ENCODE assay signal across 13 cellular contexts in the genomic region with DNA sequence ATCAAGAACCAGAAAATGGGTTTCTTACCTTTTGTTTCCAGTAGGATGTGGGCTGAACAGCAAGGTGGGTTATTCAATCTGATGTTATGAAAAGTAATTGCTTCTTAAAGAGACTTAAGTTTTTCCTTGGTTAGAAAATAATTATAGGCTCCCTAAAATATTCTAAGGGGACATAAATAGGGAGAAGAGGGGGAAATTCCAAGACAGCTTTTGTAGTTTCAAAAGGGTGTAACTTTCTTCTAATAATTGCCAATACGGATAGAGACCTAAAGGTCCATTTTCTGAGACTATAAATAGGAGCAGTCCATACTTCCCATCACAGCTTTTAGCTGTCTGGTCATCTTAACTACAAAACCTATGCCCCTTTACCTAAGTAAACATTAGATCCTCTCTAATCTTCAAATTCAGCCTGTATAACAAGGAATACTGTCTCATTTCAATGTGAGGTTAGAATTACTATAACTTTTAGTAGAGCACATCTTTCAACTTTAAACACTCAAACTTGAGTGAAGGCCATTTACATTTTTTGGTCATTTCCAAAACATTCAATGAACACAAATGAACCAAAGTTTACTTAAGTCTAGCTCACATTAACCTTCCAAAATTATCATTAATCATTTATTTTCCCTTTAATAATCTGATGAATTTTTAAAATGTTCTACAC. TPM values are rescaled to one million over a fixed set of nuclear protein-coding genes. Genes with fewer than 3 reads are reported as not detected.
A peak's percentile ranks its signal among the peaks of the same experiment; 100 is the strongest.
DNase-seq lines count a peak whose midpoint lies in the region; ATAC-seq, FAIRE-seq and TF ChIP-seq lines count a peak whose summit lies in the region.
"Had no signal": no experiment of that assay in that cellular context is flagged by ENCODE, and none has a peak within 500 bp of the region (broad histone marks: within the 10 kb centered on the region; RNA-seq: fewer than 3 reads in every experiment).

No MANE protein-coding gene starts in this region.

- no peak overlapping the region for H3K4me3 Mint-ChIP-seq in T-cell
- H3K4me3 Mint-ChIP-seq: CD14-positive monocyte had no signal

- FAIRE-seq in G401.6 (lab: Jason Lieb, UNC) = peak; percentile 46
- FAIRE-seq in endothelial cell of umbilical vein (lab: Jason Lieb, UNC) = no peak
- FAIRE-seq in frontal cortex (lab: Jason Lieb, UNC) = no peak

- TF ChIP-seq CTCF in PC-9 (conservative IDR thresholded peaks at IDR 0.05) = no peak
- TF ChIP-seq CTCF in endothelial cell of umbilical vein (IDR thresholded peaks at IDR 0.05; ENCODE audit: extremely low read depth in 1 of 2, insufficient read depth in 1 of 2, low read depth in 1 of 2, low read length in 2 of 2) = no peak
- TF ChIP-seq CTCF in prostate gland (IDR thresholded peaks at IDR 0.05) = no peak

- peaks cover 62 to 66% (median 65%) of the 10 kb centered on the region in 3 donors for H3K4me1 Mint-ChIP-seq in T-cell

- peaks cover 45% of the 10 kb centered on the region for H3K36me3 Mint-ChIP-seq in T-cell

- H2AFZ ChIP-seq in ACC112 (ENCODE audit: low read length, unreplicated experiment) = no peak overlapping the region
- no peak overlapping the region for H2AFZ ChIP-seq in PC-9
- no peak overlapping the region for H2AFZ ChIP-seq in endothelial cell of umbilical vein (ENCODE audit: low read depth, low read length)

- no peaks in the 10 kb centered on the region for H3K9me2 ChIP-seq in PC-9 (ENCODE audit: insufficient read depth)

- intact Hi-C loops in PC-9 (cut with micrococcal nuclease; ENCODE audit: unreplicated experiment) = loop anchor here (10.0 kb wide), 1 partner anchor 757 kb away; no protein-coding TSS in a partner anchor
- intact Hi-C loops in endothelial cell of umbilical vein (cut with micrococcal nuclease) = no loop called here
- intact Hi-C loops in prostate gland (cut with DNase I) = loop anchor here (10.0 kb wide), 2 partner anchors 113 to 877 kb away; no protein-coding TSS in a partner anchor

- H3K4me1 ChIP-seq in ACC112 (ENCODE audit: control insufficient read depth, insufficient read depth, low read length, unreplicated experiment) (peaks cover 47% of the 10 kb centered on the region), PC-9 (replicated peaks; ENCODE audit: insufficient read depth) (peaks cover 31% of the 10 kb centered on the region), endothelial cell of umbilical vein (ENCODE audit: control insufficient read depth, extremely low read depth, insufficient read depth, low read length) (peaks cover 38% of the 10 kb centered on the region), prostate gland (replicated peaks) (peaks cover 25% of the 10 kb centered on the region)

- ATAC-seq in T-cell (replicated peaks in 1 of 4) (no peak), GM19328 (IDR thresholded peaks at IDR 0.05; ENCODE audit: unreplicated experiment) (no peak)
- ATAC-seq: left colon had no signal

- TF ChIP-seq POLR2A in endothelial cell of umbilical vein (IDR thresholded peaks at IDR 0.05; ENCODE audit: low read depth, low read length) (no peak), prostate gland (IDR thresholded peaks at IDR 0.05) (no peak)

- H3K27me3 Mint-ChIP-seq in T-cell = no peaks in the 10 kb centered on the region

- H3K79me2 ChIP-seq in ACC112 (ENCODE audit: control insufficient read depth, insufficient read depth, low read length, unreplicated experiment) (peaks cover 60% of the 10 kb centered on the region), PC-9 (ENCODE audit: low read depth) (peaks cover 47% of the 10 kb centered on the region), endothelial cell of umbilical vein (ENCODE audit: control insufficient read depth, insufficient read depth, low read length) (peaks cover 54% of the 10 kb centered on the region)

- H3K9me3 ChIP-seq in PC-9 (ENCODE audit: insufficient read depth, low read depth) (no peaks in the 10 kb centered on the region), endothelial cell of umbilical vein (replicated peaks; ENCODE audit: control insufficient read depth, insufficient read depth, low read length) (no peaks in the 10 kb centered on the region), prostate gland (no peaks in the 10 kb centered on the region)

- H4K20me1 ChIP-seq in PC-9 (ENCODE audit: insufficient read depth) (peaks cover 80% of the 10 kb centered on the region), endothelial cell of umbilical vein (replicated peaks; ENCODE audit: control insufficient read depth, extremely low read depth, insufficient read depth, low read length) (peaks cover 6% of the 10 kb centered on the region)

- H3K27ac ChIP-seq in ACC112 (ENCODE audit: low read depth, low read length) (peak overlapping the region; percentile 14; the same call in 1 of the 2 replicates), PC-9 (peak overlapping the region; percentile 3; the same call in 1 of the 2 replicates), endothelial cell of umbilical vein (ENCODE audit: insufficient read depth, low read depth, low read length) (no peak overlapping the region), prostate gland (no peak overlapping the region)

- CTCF ChIA-PET in PC-9 (lab: Charles Lee) (interaction anchor here (0.6 kb wide), 2 partner anchors 124 to 171 kb away, joined by 3 to 5 read pairs; no protein-coding TSS in a partner anchor), endothelial cell of umbilical vein (lab: Charles Lee) (interaction anchor here (1.0 to 15.8 kb wide), 6 partner anchors 111 to 759 kb away, joined by 3 to 584 read pairs (median 4); a partner anchor contains a TSS), T-cell (lab: Charles Lee) (interaction anchor here (0.6 to 8.6 kb wide), 11 partner anchors 8 to 151 kb away, joined by 3 to 68 read pairs (median 6); a partner anchor contains a TSS)

- H3K9me1 ChIP-seq in endothelial cell of umbilical vein (replicated peaks; ENCODE audit: control insufficient read depth, extremely low read depth, insufficient read depth, low read length) = no peaks in the 10 kb centered on the region

- POLR2A ChIA-PET in PC-9 (lab: Charles Lee; ENCODE audit: unreplicated experiment) = interaction anchor here (0.6 to 0.7 kb wide), 2 partner anchors 95 to 141 kb away, joined by 3 read pairs; no protein-coding TSS in a partner anchor
- POLR2A ChIA-PET in endothelial cell of umbilical vein (lab: Charles Lee) = interaction anchor here (1.0 kb wide), 1 partner anchor 12 kb away, joined by 3 read pairs; no protein-coding TSS in a partner anchor
- POLR2A ChIA-PET in T-cell (lab: Charles Lee) = interaction anchor here in 1 of 2 donors (0.6 to 1.0 kb wide), 2 partner anchors 12 to 140 kb away, joined by 3 read pairs; no protein-coding TSS in a partner anchor

- BruUV-seq in PC-9 (replicated peaks; lab: Mats Ljungman, UMichigan) = no TSS peak
- BruUV-seq in endothelial cell of umbilical vein (replicated peaks; lab: Mats Ljungman, UMichigan) = no TSS peak

- H3K36me3 ChIP-seq in ACC112 (ENCODE audit: insufficient read depth, low read length) (peaks cover 75% of the 10 kb centered on the region), PC-9 (ENCODE audit: low read depth) (peaks cover 63% of the 10 kb centered on the region), endothelial cell of umbilical vein (ENCODE audit: control insufficient read depth in 2 of 2, extremely low read depth in 1 of 2, insufficient read depth in 2 of 2, low read length in 2 of 2) (peaks cover 17 to 37% of the 10 kb centered on the region in 2 experiments), prostate gland (peaks cover 3 to 8% of the 10 kb centered on the region in 2 donors)

- H3K4me2 ChIP-seq in PC-9 = no peak overlapping the region
- no peak overlapping the region for H3K4me2 ChIP-seq in endothelial cell of umbilical vein (ENCODE audit: insufficient read depth, low read length)

- H3K9ac ChIP-seq in endothelial cell of umbilical vein (replicated peaks; ENCODE audit: extremely low read depth, insufficient read depth, low read length) = no peak overlapping the region

- peaks cover 91% of the 10 kb centered on the region for H3F3A ChIP-seq in PC-9 (ENCODE audit: insufficient read depth, low read depth)

- H3K9me3 Mint-ChIP-seq in T-cell = no peaks in the 10 kb centered on the region
- H3K9me3 Mint-ChIP-seq: CD14-positive monocyte had no signal

- no peak overlapping the region for H3K27ac Mint-ChIP-seq in T-cell

- dilution Hi-C loops in endothelial cell of umbilical vein (cut with MboI; ENCODE audit: extremely low pct_ligation_motif_present, low sequenced_read_pairs) = no loop called here

- H3K4me3 ChIP-seq in ACC112 (ENCODE audit: low read depth, low read length) (no peak overlapping the region; the same call in 1 of the 2 replicates), PC-9 (no peak overlapping the region), endothelial cell of umbilical vein (replicated peaks in 1 of 3; ENCODE audit: insufficient read depth in 1 of 3, low read depth in 1 of 3, low read length in 3 of 3) (no peak overlapping the region), prostate gland (no peak overlapping the region)

- 56% methylated on average over 1 of the region's 1 CpG for WGBS in prostate gland

- DNase-seq in PC-9 (no peak), endothelial cell of umbilical vein (ENCODE audit: low read depth, low spot score) (no peak), frontal cortex (ENCODE audit: low spot score in 2 of 2) (no peak), T-cell (no peak), prostate gland (ENCODE audit: low spot score) (no peak)
- DNase-seq: Kasumi-1; left colon; NCI-H510A treated with DMSO at 0.1 percent for 48 hours; stimulated activated CD4-positive, alpha-beta T cell treated with anti-CD3 and anti-CD28 coated beads, Interleukin-15, amount 100 ng/mL, for 24 hours had no signal

- H3K27me3 ChIP-seq in ACC112 (ENCODE audit: insufficient read depth, low read length) = no peaks in the 10 kb centered on the region
- H3K27me3 ChIP-seq in PC-9 (ENCODE audit: insufficient read depth, low read depth) = no peaks in the 10 kb centered on the region
- no peaks in the 10 kb centered on the region for H3K27me3 ChIP-seq in endothelial cell of umbilical vein (ENCODE audit: control insufficient read depth in 2 of 2, insufficient read depth in 2 of 2, low read length in 2 of 2)
- H3K27me3 ChIP-seq in prostate gland (replicated peaks; ENCODE audit: insufficient read depth) = no peaks in the 10 kb centered on the region

RNA-seq across cellular contexts. Expression of a gene that starts 5.5 kb away (rescaled TPM):
- 210 and 278 TPM in 2 replicates for total RNA-seq in PC-9 (2021)
- total RNA-seq in endothelial cell of umbilical vein = 309 and 316 TPM in 2 replicates
- 133 and 147 TPM in 2 replicates for polyA plus RNA-seq in endothelial cell of umbilical vein
- 128 and 129 TPM in 2 replicates for polyA plus RNA-seq in endothelial cell of umbilical vein (2011; cell fraction: cytosol; rRNA removed)
- polyA plus RNA-seq in endothelial cell of umbilical vein (2011; cell fraction: nucleus; rRNA removed) = 353 and 457 TPM in 2 replicates
- 229 and 250 TPM in 2 replicates for polyA plus RNA-seq in endothelial cell of umbilical vein (2012)
- 482 and 618 TPM in 2 replicates for polyA minus RNA-seq in endothelial cell of umbilical vein
- polyA minus RNA-seq in endothelial cell of umbilical vein (2011; cell fraction: cytosol; rRNA and poly(A)+ RNA removed) = 249 TPM
- polyA minus RNA-seq in endothelial cell of umbilical vein (2011; cell fraction: nucleus; rRNA and poly(A)+ RNA removed) = 376 and 579 TPM in 2 replicates
- total RNA-seq in frontal cortex = 373 TPM
- 100 to 1,000 TPM; 112 to 266 (median 261) TPM for total RNA-seq in T-cell
- 100 to 1,000 TPM; 136 to 151 TPM for total RNA-seq in prostate gland

RNA-seq across cellular contexts. Expression of a gene that starts 13.5 kb away (rescaled TPM):
- 29.9 and 50.9 TPM in 2 replicates for total RNA-seq in PC-9 (2021)
- 58.2 and 59.0 TPM in 2 replicates for total RNA-seq in endothelial cell of umbilical vein
- 26.9 and 27.8 TPM in 2 replicates for polyA plus RNA-seq in endothelial cell of umbilical vein
- 27.0 and 28.4 TPM in 2 replicates for polyA plus RNA-seq in endothelial cell of umbilical vein (2011; cell fraction: cytosol; rRNA removed)
- 31.4 and 38.2 TPM in 2 replicates for polyA plus RNA-seq in endothelial cell of umbilical vein (2011; cell fraction: nucleus; rRNA removed)
- polyA plus RNA-seq in endothelial cell of umbilical vein (2012) = 37.4 and 43.1 TPM in 2 replicates
- 57.0 and 59.8 TPM in 2 replicates for polyA minus RNA-seq in endothelial cell of umbilical vein
- polyA minus RNA-seq in endothelial cell of umbilical vein (2011; cell fraction: cytosol; rRNA and poly(A)+ RNA removed) = 31.0 TPM
- 30.9 and 35.3 TPM in 2 replicates for polyA minus RNA-seq in endothelial cell of umbilical vein (2011; cell fraction: nucleus; rRNA and poly(A)+ RNA removed)
- total RNA-seq in frontal cortex = 59.5 TPM
- total RNA-seq in T-cell = 10 to 100 TPM; 43.1 to 68.1 (median 63.8) TPM
- total RNA-seq in prostate gland = 10 to 100 TPM; 84.9 to 91.1 TPM

RNA-seq across cellular contexts. Expression of a gene that starts 46.4 kb away (rescaled TPM):
- total RNA-seq in PC-9 (2021) (60.7 and 61.4 TPM in 2 replicates), endothelial cell of umbilical vein (27.7 and 28.5 TPM in 2 replicates), frontal cortex (6.5 TPM), T-cell (1 to 10 TPM in 1 of 5 donors, under 1 TPM in 3, not detected in 1; 0.33 to 1.4 (median 0.74) TPM), prostate gland (10 to 100 TPM; 33.0 to 44.9 TPM)
- polyA plus RNA-seq in endothelial cell of umbilical vein = 15.8 and 16.5 TPM in 2 replicates
- 17.2 and 18.8 TPM in 2 replicates for polyA plus RNA-seq in endothelial cell of umbilical vein (2011; cell fraction: cytosol; rRNA removed)
- 47.0 and 57.2 TPM in 2 replicates for polyA plus RNA-seq in endothelial cell of umbilical vein (2011; cell fraction: nucleus; rRNA removed)
- 17.5 and 21.4 TPM in 2 replicates for polyA plus RNA-seq in endothelial cell of umbilical vein (2012)
- 13.2 and 16.3 TPM in 2 replicates for polyA minus RNA-seq in endothelial cell of umbilical vein
- polyA minus RNA-seq in endothelial cell of umbilical vein (2011; cell fraction: cytosol; rRNA and poly(A)+ RNA removed) = 1.1 TPM
- 11.7 and 18.9 TPM in 2 replicates for polyA minus RNA-seq in endothelial cell of umbilical vein (2011; cell fraction: nucleus; rRNA and poly(A)+ RNA removed)

Comparison
In these comparisons a context has a peak if more than half of its experiments do, and no peak if none do; other contexts are left out.
1. H3K27ac ChIP-seq: peak in ACC112 (single experiment) and PC-9 (single experiment); none in endothelial cell of umbilical vein (single experiment) and prostate gland (0 of 2).